ENCODE assay signal across 1 cellular context in the genomic region with DNA sequence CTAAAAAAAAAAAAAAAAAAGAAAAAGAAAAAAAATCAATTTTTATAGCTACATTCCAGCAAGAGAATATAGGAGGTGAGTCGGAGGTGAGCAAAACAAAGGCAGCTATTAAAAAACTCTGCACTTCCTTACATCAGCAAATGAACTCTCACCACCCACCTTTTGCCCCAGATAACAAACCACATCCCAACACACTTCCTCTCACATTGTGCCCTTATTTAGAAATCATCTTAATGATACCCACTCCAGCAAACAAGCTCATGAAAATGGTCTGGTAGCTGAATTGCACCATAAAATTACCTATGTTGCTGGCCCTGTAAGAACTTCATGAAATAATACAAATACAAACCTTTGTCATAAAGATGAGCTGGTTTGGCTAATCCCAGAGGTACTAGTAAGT.
TF ChIP-seq lines count a peak whose summit lies in the region.

No MANE protein-coding gene starts in this region.

TF ChIP-seq in GM12878, 131 proteins besides CTCF, POLR2A, EP300 and RAD21 (continued from another document):
- TF ChIP-seq, protein P1, sequence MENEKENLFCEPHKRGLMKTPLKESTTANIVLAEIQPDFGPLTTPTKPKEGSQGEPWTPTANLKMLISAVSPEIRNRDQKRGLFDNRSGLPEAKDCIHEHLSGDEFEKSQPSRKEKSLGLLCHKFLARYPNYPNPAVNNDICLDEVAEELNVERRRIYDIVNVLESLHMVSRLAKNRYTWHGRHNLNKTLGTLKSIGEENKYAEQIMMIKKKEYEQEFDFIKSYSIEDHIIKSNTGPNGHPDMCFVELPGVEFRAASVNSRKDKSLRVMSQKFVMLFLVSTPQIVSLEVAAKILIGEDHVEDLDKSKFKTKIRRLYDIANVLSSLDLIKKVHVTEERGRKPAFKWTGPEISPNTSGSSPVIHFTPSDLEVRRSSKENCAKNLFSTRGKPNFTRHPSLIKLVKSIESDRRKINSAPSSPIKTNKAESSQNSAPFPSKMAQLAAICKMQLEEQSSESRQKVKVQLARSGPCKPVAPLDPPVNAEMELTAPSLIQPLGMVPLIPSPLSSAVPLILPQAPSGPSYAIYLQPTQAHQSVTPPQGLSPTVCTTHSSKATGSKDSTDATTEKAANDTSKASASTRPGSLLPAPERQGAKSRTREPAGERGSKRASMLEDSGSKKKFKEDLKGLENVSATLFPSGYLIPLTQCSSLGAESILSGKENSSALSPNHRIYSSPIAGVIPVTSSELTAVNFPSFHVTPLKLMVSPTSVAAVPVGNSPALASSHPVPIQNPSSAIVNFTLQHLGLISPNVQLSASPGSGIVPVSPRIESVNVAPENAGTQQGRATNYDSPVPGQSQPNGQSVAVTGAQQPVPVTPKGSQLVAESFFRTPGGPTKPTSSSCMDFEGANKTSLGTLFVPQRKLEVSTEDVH (IDR thresholded peaks at IDR 0.05; ENCODE audit: low read depth, partially characterized antibody), result no peak
- TF ChIP-seq, protein P2, sequence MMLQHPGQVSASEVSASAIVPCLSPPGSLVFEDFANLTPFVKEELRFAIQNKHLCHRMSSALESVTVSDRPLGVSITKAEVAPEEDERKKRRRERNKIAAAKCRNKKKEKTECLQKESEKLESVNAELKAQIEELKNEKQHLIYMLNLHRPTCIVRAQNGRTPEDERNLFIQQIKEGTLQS (IDR thresholded peaks at IDR 0.05; ENCODE audit: borderline replicate concordance, extremely low read depth, low read depth, low read length), result no peak
- TF ChIP-seq BHLHE40 (IDR thresholded peaks at IDR 0.05; ENCODE audit: borderline replicate concordance in 1 of 2, low read depth in 2 of 2, low read length in 1 of 2), result no peak
- TF ChIP-seq IRF4 (IDR thresholded peaks at IDR 0.05; ENCODE audit: low read depth, low read length), result no peak
- no peak for TF ChIP-seq CHD4 (IDR thresholded peaks at IDR 0.05)
- TF ChIP-seq BMI1 (IDR thresholded peaks at IDR 0.05; ENCODE audit: borderline replicate concordance), result 0 out of 2 replicates have a peak, but pooled peaks have one; percentile 21
- no peak for TF ChIP-seq RELA (IDR thresholded peaks at IDR 0.05; ENCODE audit: borderline replicate concordance, partially characterized antibody)
- TF ChIP-seq HCFC1 (IDR thresholded peaks at IDR 0.05; ENCODE audit: low read length), result no peak
- TF ChIP-seq, protein P3, sequence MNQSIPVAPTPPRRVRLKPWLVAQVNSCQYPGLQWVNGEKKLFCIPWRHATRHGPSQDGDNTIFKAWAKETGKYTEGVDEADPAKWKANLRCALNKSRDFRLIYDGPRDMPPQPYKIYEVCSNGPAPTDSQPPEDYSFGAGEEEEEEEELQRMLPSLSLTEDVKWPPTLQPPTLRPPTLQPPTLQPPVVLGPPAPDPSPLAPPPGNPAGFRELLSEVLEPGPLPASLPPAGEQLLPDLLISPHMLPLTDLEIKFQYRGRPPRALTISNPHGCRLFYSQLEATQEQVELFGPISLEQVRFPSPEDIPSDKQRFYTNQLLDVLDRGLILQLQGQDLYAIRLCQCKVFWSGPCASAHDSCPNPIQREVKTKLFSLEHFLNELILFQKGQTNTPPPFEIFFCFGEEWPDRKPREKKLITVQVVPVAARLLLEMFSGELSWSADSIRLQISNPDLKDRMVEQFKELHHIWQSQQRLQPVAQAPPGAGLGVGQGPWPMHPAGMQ (IDR thresholded peaks at IDR 0.05; ENCODE audit: borderline replicate concordance), result no peak
- TF ChIP-seq, protein P4, sequence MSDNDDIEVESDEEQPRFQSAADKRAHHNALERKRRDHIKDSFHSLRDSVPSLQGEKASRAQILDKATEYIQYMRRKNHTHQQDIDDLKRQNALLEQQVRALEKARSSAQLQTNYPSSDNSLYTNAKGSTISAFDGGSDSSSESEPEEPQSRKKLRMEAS (IDR thresholded peaks at IDR 0.05; ENCODE audit: low read depth, low read length), result no peak
- TF ChIP-seq ATF7 (IDR thresholded peaks at IDR 0.05; ENCODE audit: low read depth), result peak; percentile 15; the same call in 1 of the 2 replicates
- no peak for TF ChIP-seq HDGF (IDR thresholded peaks at IDR 0.05)
- TF ChIP-seq MTA2 (IDR thresholded peaks at IDR 0.05; ENCODE audit: low read depth), result peak; percentile 51; the same call in 1 of the 2 replicates
- peak; percentile 44 for TF ChIP-seq MEF2B (IDR thresholded peaks at IDR 0.05; ENCODE audit: partially characterized antibody, poor library complexity, severe bottlenecking)
- TF ChIP-seq SPI1 (IDR thresholded peaks at IDR 0.05; ENCODE audit: borderline replicate concordance, insufficient read depth, low read depth, low read length), result peak; percentile 54; the same call in 1 of the 2 replicates
- TF ChIP-seq, protein P5, sequence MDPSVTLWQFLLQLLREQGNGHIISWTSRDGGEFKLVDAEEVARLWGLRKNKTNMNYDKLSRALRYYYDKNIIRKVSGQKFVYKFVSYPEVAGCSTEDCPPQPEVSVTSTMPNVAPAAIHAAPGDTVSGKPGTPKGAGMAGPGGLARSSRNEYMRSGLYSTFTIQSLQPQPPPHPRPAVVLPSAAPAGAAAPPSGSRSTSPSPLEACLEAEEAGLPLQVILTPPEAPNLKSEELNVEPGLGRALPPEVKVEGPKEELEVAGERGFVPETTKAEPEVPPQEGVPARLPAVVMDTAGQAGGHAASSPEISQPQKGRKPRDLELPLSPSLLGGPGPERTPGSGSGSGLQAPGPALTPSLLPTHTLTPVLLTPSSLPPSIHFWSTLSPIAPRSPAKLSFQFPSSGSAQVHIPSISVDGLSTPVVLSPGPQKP (IDR thresholded peaks at IDR 0.05; ENCODE audit: low read depth, low read length), result peak; percentile 77; the same call in 1 of the 2 replicates
TF ChIP-seq in GM12878: peak in this region for 6.
